11 cellular contexts compared by ENCODE assay signal in genomic region chr5:134551891-134552290, GRCh38. TPM values are rescaled to one million over a fixed set of nuclear protein-coding genes. Genes with fewer than 3 reads are reported as not detected.
A peak's percentile ranks its signal among the peaks of the same experiment; 100 is the strongest.
DNase-seq lines count a peak whose midpoint lies in the region; ATAC-seq and TF ChIP-seq lines count a peak whose summit lies in the region.
"Had no signal": no experiment of that assay in that cellular context is flagged by ENCODE, and none has a peak within 500 bp of the region (broad histone marks: within the 10 kb centered on the region; RNA-seq: fewer than 3 reads in every experiment).

No MANE protein-coding gene starts in this region.

- intact Hi-C loops in activated CD8-positive, alpha-beta T cell treated with anti-CD3 and anti-CD28 coated beads for 36 hours (cut with micrococcal nuclease), result no loop called here
- intact Hi-C loops in activated B cell treated with CpG ODN at 0.5 μM for 24 hours (cut with micrococcal nuclease) (no loop called here), left ventricle myocardium superior (cut with micrococcal nuclease) (no loop called here)

- H3K27me3 Mint-ChIP-seq in activated CD8-positive, alpha-beta T cell treated with anti-CD3 and anti-CD28 coated beads for 36 hours, result no peaks in the 10 kb centered on the region
- no peaks in the 10 kb centered on the region for H3K27me3 Mint-ChIP-seq in activated CD8-positive, alpha-beta T cell treated with anti-CD3 and anti-CD28 coated beads, Interleukin-2, amount 10 ng/mL, durations not matched to agents 7 days and 5 days (ENCODE audit: low read depth)
- H3K27me3 Mint-ChIP-seq in activated B cell treated with CpG ODN at 0.5 μM for 24 hours, result no peaks in the 10 kb centered on the region

- DNase-seq in activated CD8-positive, alpha-beta T cell treated with anti-CD3 and anti-CD28 coated beads for 36 hours, result no peak
- DNase-seq in activated CD8-positive, alpha-beta T cell treated with anti-CD3 and anti-CD28 coated beads, Interleukin-2, amount 10 ng/mL, durations not matched to agents 7 days and 5 days, result no peak
- DNase-seq in activated B cell treated with CpG ODN at 0.5 μM for 24 hours (no peak), left ventricle myocardium superior (no peak), DMS 273 (lab: John Stamatoyannopoulos, UW; ENCODE audit: unreplicated experiment) (no peak)
- DNase-seq: foreskin melanocyte; NCI-H1694; stimulated activated CD4-positive, alpha-beta T cell treated with anti-CD3 and anti-CD28 coated beads, Interleukin-12 subunit alpha, Interleukin-12 subunit beta, amount 100 ng/mL, for 4 hours had no signal

- peaks cover 13 to 74% (median 52%) of the 10 kb centered on the region in 5 donors for H3K4me1 ChIP-seq in subcutaneous abdominal adipose tissue (ENCODE audit: control insufficient read depth in 5 of 5, insufficient read depth in 5 of 5, low read length in 5 of 5)

- H3K27me3 ChIP-seq in subcutaneous abdominal adipose tissue (ENCODE audit: control insufficient read depth in 5 of 5, insufficient read depth in 4 of 5, low read length in 5 of 5), result no peaks in the 10 kb centered on the region

- no peaks in the 10 kb centered on the region for H3K9me3 ChIP-seq in subcutaneous abdominal adipose tissue (ENCODE audit: control insufficient read depth in 5 of 5, low read length in 5 of 5)

- H3K9me3 Mint-ChIP-seq in activated CD8-positive, alpha-beta T cell treated with anti-CD3 and anti-CD28 coated beads for 36 hours, result no peaks in the 10 kb centered on the region
- no peaks in the 10 kb centered on the region for H3K9me3 Mint-ChIP-seq in activated CD8-positive, alpha-beta T cell treated with anti-CD3 and anti-CD28 coated beads, Interleukin-2, amount 10 ng/mL, durations not matched to agents 7 days and 5 days (ENCODE audit: insufficient read depth)
- no peaks in the 10 kb centered on the region for H3K9me3 Mint-ChIP-seq in activated B cell treated with CpG ODN at 0.5 μM for 24 hours

- POLR2A ChIA-PET in activated CD8-positive, alpha-beta T cell treated with anti-CD3 and anti-CD28 coated beads for 36 hours (lab: Charles Lee), result interaction anchor here (0.6 to 2.0 kb wide), 2 partner anchors 20 to 24 kb away, joined by 3 to 6 read pairs; no protein-coding TSS in a partner anchor
- POLR2A ChIA-PET in activated CD8-positive, alpha-beta T cell treated with anti-CD3 and anti-CD28 coated beads, Interleukin-2, amount 10 ng/mL, durations not matched to agents 7 days and 5 days (lab: Charles Lee), result no interaction called here
- POLR2A ChIA-PET in activated B cell treated with CpG ODN at 0.5 μM for 24 hours (lab: Charles Lee), result interaction anchor here (5.7 to 22.4 kb wide), 2 partner anchors 8 to 22 kb away, joined by 283 to 763 read pairs; partner anchors contain the start of gene JADE2

- H3K4me3 ChIP-seq in subcutaneous abdominal adipose tissue (ENCODE audit: low read depth in 1 of 5, low read length in 5 of 5), result no peak overlapping the region

- peaks cover 72% of the 10 kb centered on the region for H3K4me1 Mint-ChIP-seq in activated CD8-positive, alpha-beta T cell treated with anti-CD3 and anti-CD28 coated beads for 36 hours (ENCODE audit: low read depth)
- H3K4me1 Mint-ChIP-seq in activated CD8-positive, alpha-beta T cell treated with anti-CD3 and anti-CD28 coated beads, Interleukin-2, amount 10 ng/mL, durations not matched to agents 7 days and 5 days (ENCODE audit: low read depth), result peaks cover 43% of the 10 kb centered on the region
- peaks cover 97% of the 10 kb centered on the region for H3K4me1 Mint-ChIP-seq in activated B cell treated with CpG ODN at 0.5 μM for 24 hours

- no peak for TF ChIP-seq CTCF in activated CD8-positive, alpha-beta T cell treated with anti-CD3 and anti-CD28 coated beads for 36 hours (IDR thresholded peaks at IDR 0.05)
- TF ChIP-seq CTCF in activated B cell treated with CpG ODN at 0.5 μM for 24 hours (IDR thresholded peaks at IDR 0.05), result no peak

- H3K36me3 Mint-ChIP-seq in activated CD8-positive, alpha-beta T cell treated with anti-CD3 and anti-CD28 coated beads for 36 hours (ENCODE audit: low read depth), result peaks cover 55% of the 10 kb centered on the region
- H3K36me3 Mint-ChIP-seq in activated CD8-positive, alpha-beta T cell treated with anti-CD3 and anti-CD28 coated beads, Interleukin-2, amount 10 ng/mL, durations not matched to agents 7 days and 5 days (ENCODE audit: low read depth), result peaks cover 51% of the 10 kb centered on the region
- peaks cover 77% of the 10 kb centered on the region for H3K36me3 Mint-ChIP-seq in activated B cell treated with CpG ODN at 0.5 μM for 24 hours (ENCODE audit: low read depth)

- no peak overlapping the region for H3K4me3 Mint-ChIP-seq in activated CD8-positive, alpha-beta T cell treated with anti-CD3 and anti-CD28 coated beads for 36 hours
- H3K4me3 Mint-ChIP-seq in activated CD8-positive, alpha-beta T cell treated with anti-CD3 and anti-CD28 coated beads, Interleukin-2, amount 10 ng/mL, durations not matched to agents 7 days and 5 days, result no peak overlapping the region
- peak overlapping the region; percentile 59 for H3K4me3 Mint-ChIP-seq in activated B cell treated with CpG ODN at 0.5 μM for 24 hours

- H3K36me3 ChIP-seq in subcutaneous abdominal adipose tissue (ENCODE audit: control insufficient read depth in 5 of 5, insufficient read depth in 5 of 5, low read length in 5 of 5), result peaks cover 0 to 63% (median 32%) of the 10 kb centered on the region in 5 donors

- CTCF ChIA-PET in activated CD8-positive, alpha-beta T cell treated with anti-CD3 and anti-CD28 coated beads for 36 hours (lab: Charles Lee), result no interaction called here
- CTCF ChIA-PET in activated CD8-positive, alpha-beta T cell treated with anti-CD3 and anti-CD28 coated beads, Interleukin-2, amount 10 ng/mL, durations not matched to agents 7 days and 5 days (lab: Charles Lee), result no interaction called here
- CTCF ChIA-PET in activated B cell treated with CpG ODN at 0.5 μM for 24 hours (lab: Charles Lee), result no interaction called here

- H3K27ac Mint-ChIP-seq in activated CD8-positive, alpha-beta T cell treated with anti-CD3 and anti-CD28 coated beads for 36 hours, result peak overlapping the region; percentile 80
- H3K27ac Mint-ChIP-seq in activated CD8-positive, alpha-beta T cell treated with anti-CD3 and anti-CD28 coated beads, Interleukin-2, amount 10 ng/mL, durations not matched to agents 7 days and 5 days, result no peak overlapping the region
- peak overlapping the region; percentile 98 for H3K27ac Mint-ChIP-seq in activated B cell treated with CpG ODN at 0.5 μM for 24 hours

- no peak for ATAC-seq in activated CD8-positive, alpha-beta T cell treated with anti-CD3 and anti-CD28 coated beads for 36 hours
- no peak for ATAC-seq in activated CD8-positive, alpha-beta T cell treated with anti-CD3 and anti-CD28 coated beads, Interleukin-2, amount 10 ng/mL, durations not matched to agents 7 days and 5 days
- no peak for ATAC-seq in activated B cell treated with CpG ODN at 0.5 μM for 24 hours (ENCODE audit: low read depth)
- peak; percentile 1 for ATAC-seq in left ventricle myocardium superior
- ATAC-seq in GM19463 (IDR thresholded peaks at IDR 0.05; ENCODE audit: unreplicated experiment), result no peak
- ATAC-seq in GM18502 (IDR thresholded peaks at IDR 0.05; ENCODE audit: poor library complexity, unreplicated experiment), result no peak

- no peak overlapping the region for H3K9ac ChIP-seq in subcutaneous abdominal adipose tissue (ENCODE audit: low read length in 5 of 5)

- H3K27ac ChIP-seq in subcutaneous abdominal adipose tissue (ENCODE audit: low read depth, low read length), result peak overlapping the region; percentile 26

RNA-seq across cellular contexts. Expression of gene JADE2, which starts 26.4 kb away (rescaled TPM):
- 10 to 100 TPM; 58.7 to 61.2 TPM for total RNA-seq in activated CD8-positive, alpha-beta T cell treated with anti-CD3 and anti-CD28 coated beads for 36 hours
- 10 to 100 TPM; 79.9 to 86.0 TPM for total RNA-seq in activated CD8-positive, alpha-beta T cell treated with anti-CD3 and anti-CD28 coated beads, Interleukin-2, amount 10 ng/mL, durations not matched to agents 7 days and 5 days
- total RNA-seq in activated B cell treated with CpG ODN at 0.5 μM for 24 hours (218 and 225 TPM in 2 replicates), left ventricle myocardium superior (28.7 TPM)
